10 cellular contexts compared by ENCODE assay signal in genomic region chr3:186361246-186361611, GRCh38. TPM values are rescaled to one million over a fixed set of nuclear protein-coding genes. Genes with fewer than 3 reads are reported as not detected.
A peak's percentile ranks its signal among the peaks of the same experiment; 100 is the strongest.
DNase-seq lines count a peak whose midpoint lies in the region; ATAC-seq and TF ChIP-seq lines count a peak whose summit lies in the region.
"Had no signal": no experiment of that assay in that cellular context is flagged by ENCODE, and none has a peak within 500 bp of the region (broad histone marks: within the 10 kb centered on the region; RNA-seq: fewer than 3 reads in every experiment).

No MANE protein-coding gene starts in this region.

- no peak overlapping the region for H3K14ac ChIP-seq in H9 (ENCODE audit: insufficient read depth, low read length)

- H3K27me3 Mint-ChIP-seq in H9 (ENCODE audit: low read depth): peaks cover 98% of the 10 kb centered on the region

- H3K18ac ChIP-seq in H9 (ENCODE audit: insufficient read length, low read depth, low read length): no peak overlapping the region

- H4K5ac ChIP-seq in H9 (ENCODE audit: insufficient read length, low read depth, low read length): no peak overlapping the region

- H2AFZ ChIP-seq in H9 (ENCODE audit: low read length): no peak overlapping the region

- no peaks in the 10 kb centered on the region for H3K79me2 ChIP-seq in H9 (ENCODE audit: insufficient read depth, low read length)

- H3K9me3 ChIP-seq in H9 (ENCODE audit: control insufficient read depth, low read depth, low read length) (no peaks in the 10 kb centered on the region), iPS-20b (ENCODE audit: insufficient read depth, low read depth, low read length) (no peaks in the 10 kb centered on the region), spleen (no peaks in the 10 kb centered on the region)

- intact Hi-C loops in spleen (cut with DNase I; ENCODE audit: low total_unique reads): no loop called here

- ATAC-seq in HG03469 (IDR thresholded peaks at IDR 0.05; ENCODE audit: unreplicated experiment) (no peak), HG02642 (IDR thresholded peaks at IDR 0.05; ENCODE audit: poor library complexity, unreplicated experiment) (no peak), HG03571 (IDR thresholded peaks at IDR 0.05; ENCODE audit: unreplicated experiment) (no peak)

- TF ChIP-seq CTCF in H9 (conservative IDR thresholded peaks at IDR 0.05) (no peak), VCaP (conservative IDR thresholded peaks at IDR 0.05) (no peak), spleen (IDR thresholded peaks at IDR 0.05 in 8 of 11, conservative IDR thresholded peaks at IDR 0.05 in 3 of 11) (no peak)

- H3K4me1 Mint-ChIP-seq in H9: peaks cover 12 to 15% of the 10 kb centered on the region in 2 experiments

- H3K27me3 ChIP-seq in H9 (ENCODE audit: insufficient read depth, low read length) (peaks cover 39% of the 10 kb centered on the region; the same call in 1 of the 2 replicates), iPS-20b (ENCODE audit: insufficient read depth, low read length) (peaks cover 87% of the 10 kb centered on the region), spleen (replicated peaks in 1 of 7) (peaks cover 0 to 55% (median 30%) of the 10 kb centered on the region in 7 donors)

- H2BK120ac ChIP-seq in H9 (ENCODE audit: low read depth, low read length, poor library complexity, severe bottlenecking): no peak overlapping the region

- no peak overlapping the region for H3K23ac ChIP-seq in H9 (ENCODE audit: insufficient read length, low read depth, low read length)

- no peaks in the 10 kb centered on the region for H4K20me1 ChIP-seq in H9 (ENCODE audit: control insufficient read depth, insufficient read depth, insufficient read length)

- H2BK20ac ChIP-seq in H9 (ENCODE audit: low read depth, low read length, poor library complexity, severe bottlenecking): no peak overlapping the region

- no peak overlapping the region for H3K27ac Mint-ChIP-seq in H9
- H3K27ac Mint-ChIP-seq: activated CD4-positive, alpha-beta T cell treated with anti-CD3 and anti-CD28 coated beads, Interleukin-2, amount 10 ng/mL, durations not matched to agents 7 days and 5 days had no signal

- H3K27ac ChIP-seq in H9 (ENCODE audit: insufficient read length, low read depth, low read length) (no peak overlapping the region), VCaP (peak overlapping the region; percentile 64; the same call in 1 of the 2 replicates), iPS-20b (ENCODE audit: low read length) (no peak overlapping the region), spleen (peak overlapping the region in 5 of 8 donors; percentile 54 to 83 (median 77))

- peak overlapping the region; percentile 54 to 84 for H3K4me3 Mint-ChIP-seq in H9
- H3K4me3 Mint-ChIP-seq: activated CD4-positive, alpha-beta T cell treated with anti-CD3 and anti-CD28 coated beads, Interleukin-2, amount 10 ng/mL, durations not matched to agents 7 days and 5 days had no signal

- H3K4me3 ChIP-seq in iPS-20b (ENCODE audit: low read length): peak overlapping the region; percentile 68
- peak overlapping the region; percentile 28 to 77 (median 52) for H3K4me3 ChIP-seq in spleen

- no peaks in the 10 kb centered on the region for H3K79me1 ChIP-seq in H9 (ENCODE audit: insufficient read depth, low read depth, low read length, poor library complexity, severe bottlenecking)

- TF ChIP-seq POLR2A in spleen (IDR thresholded peaks at IDR 0.05): no peak

- no peak overlapping the region for H3K56ac ChIP-seq in H9 (ENCODE audit: insufficient read length, low read depth, low read length)

- H3K4me1 ChIP-seq in H9 (ENCODE audit: insufficient read depth, low read length): no peaks in the 10 kb centered on the region
- H3K4me1 ChIP-seq in iPS-20b (ENCODE audit: insufficient read depth, low read length): no peaks in the 10 kb centered on the region; the same call in 1 of the 2 replicates
- peaks cover 10 to 65% (median 33%) of the 10 kb centered on the region in 6 donors for H3K4me1 ChIP-seq in spleen

- H2AK5ac ChIP-seq in H9 (ENCODE audit: insufficient read length, low read length): no peak overlapping the region

- no peaks in the 10 kb centered on the region for H3K9me3 Mint-ChIP-seq in H9
- H3K9me3 Mint-ChIP-seq: activated CD4-positive, alpha-beta T cell treated with anti-CD3 and anti-CD28 coated beads, Interleukin-2, amount 10 ng/mL, durations not matched to agents 7 days and 5 days had no signal

- no peak overlapping the region for H2BK5ac ChIP-seq in H9 (ENCODE audit: insufficient read length, low read length)

- no peak overlapping the region for H4K8ac ChIP-seq in H9 (replicated peaks; ENCODE audit: insufficient read length, low read depth, low read length)

- no peak overlapping the region for H4K91ac ChIP-seq in H9 (ENCODE audit: insufficient read length, low read depth, low read length)

- no peak overlapping the region for H2BK15ac ChIP-seq in H9 (ENCODE audit: low read depth, low read length)

- H3T11ph ChIP-seq in H9 (ENCODE audit: low read length): no peak overlapping the region

- H3K36me3 Mint-ChIP-seq in H9 (ENCODE audit: insufficient read depth in 1 of 3, low read depth in 3 of 3): no peaks in the 10 kb centered on the region

- H3K4ac ChIP-seq in H9 (ENCODE audit: low read depth, low read length): no peak overlapping the region

- DNase-seq in H9 (no peak), spleen (no peak), SKM-1 (lab: John Stamatoyannopoulos, UW; ENCODE audit: unreplicated experiment) (no peak)
- DNase-seq: activated CD4-positive, alpha-beta T cell treated with anti-CD3 and anti-CD28 coated beads, Interleukin-2, amount 10 ng/mL, durations not matched to agents 7 days and 5 days; effector memory CD4-positive, alpha-beta T cell had no signal

- H3K23me2 ChIP-seq in H9 (ENCODE audit: insufficient read length, low read depth, low read length, poor library complexity, severe bottlenecking): peaks cover 18% of the 10 kb centered on the region

- WGBS in H9 (ENCODE audit: extremely low coverage, insufficient read length, low lambda C conversion rate): no CpG with 5 or more reads among the region's 19 CpGs
- WGBS in spleen, 5 donors: 2 to 3% (median 2%) methylated on average over 17 to 19 of the region's 19 CpGs

- no peak overlapping the region for H2BK12ac ChIP-seq in H9 (ENCODE audit: insufficient read length, low read depth, low read length)

- peak overlapping the region; percentile 78 for H3K4me2 ChIP-seq in H9 (ENCODE audit: insufficient read depth, insufficient read length, low read length)

- no peaks in the 10 kb centered on the region for H3K36me3 ChIP-seq in iPS-20b (ENCODE audit: insufficient read depth, low read depth, low read length)
- no peaks in the 10 kb centered on the region for H3K36me3 ChIP-seq in spleen

- H3K9ac ChIP-seq in H9 (ENCODE audit: extremely low read depth, insufficient read length, low read length): no peak overlapping the region
- no peak overlapping the region for H3K9ac ChIP-seq in iPS-20b (ENCODE audit: low read depth, low read length)

RNA-seq across cellular contexts. Expression of gene DGKG, which starts 0.8 kb away (rescaled TPM):
- not detected in 2 replicates for total RNA-seq in H9 (2021)
- total RNA-seq in spleen: 1 to 10 TPM; 4.3 to 7.7 (median 6.4) TPM
- polyA plus RNA-seq in spleen: under 1 TPM; 0.22 to 0.93 (median 0.71) TPM

Comparison
In these comparisons a context has a peak if more than half of its experiments do, and no peak if none do; other contexts are left out.
1. H3K27ac ChIP-seq: peak in VCaP (single experiment) and spleen (5 of 8); none in H9 (single experiment) and iPS-20b (single experiment).